ENCODE assay signal across 8 cellular contexts in genomic region chr6:41970436-41970846, GRCh38. TPM values are rescaled to one million over a fixed set of nuclear protein-coding genes. Genes with fewer than 3 reads are reported as not detected.
DNase-seq lines count a peak whose midpoint lies in the region; ATAC-seq, FAIRE-seq and TF ChIP-seq lines count a peak whose summit lies in the region.

No MANE protein-coding gene starts in this region.

- no peak overlapping the region for H2AFZ ChIP-seq in mesenchymal stem cell (ENCODE audit: low read depth, low read length)

- H3K9me3 Mint-ChIP-seq in activated T-helper 2 cell treated with anti-CD3 and anti-CD28 coated beads, Interferon-gamma antibody, Interleukin-2, Interleukin-4, amounts not matched to agents 10 μg/mL and 5 μg/mL and 100 μg/mL, durations not matched to agents 14 hours and 24 hours and 36 hours, result no peaks in the 10 kb centered on the region
- H3K9me3 Mint-ChIP-seq in WTC11, result peaks cover 4% of the 10 kb centered on the region; the same call in 1 of the 2 replicates

- H3K18ac ChIP-seq in mesenchymal stem cell (ENCODE audit: low read depth in 1 of 2, low read length in 2 of 2), result peak overlapping the region in 1 of 2 experiments; percentile 73

- peak overlapping the region; percentile 14 for H3K4me3 Mint-ChIP-seq in activated T-helper 2 cell treated with anti-CD3 and anti-CD28 coated beads, Interferon-gamma antibody, Interleukin-2, Interleukin-4, amounts not matched to agents 10 μg/mL and 5 μg/mL and 100 μg/mL, durations not matched to agents 14 hours and 24 hours and 36 hours (ENCODE audit: low read depth)
- no peak overlapping the region for H3K4me3 Mint-ChIP-seq in WTC11

- H3K4ac ChIP-seq in mesenchymal stem cell (ENCODE audit: low read depth in 1 of 2, low read length in 2 of 2), result no peak overlapping the region

- H3K14ac ChIP-seq in mesenchymal stem cell (ENCODE audit: low read length in 2 of 2), result no peak overlapping the region

- H2BK5ac ChIP-seq in mesenchymal stem cell (ENCODE audit: low read depth, low read length, poor library complexity, severe bottlenecking), result no peak overlapping the region

- H3K4me1 ChIP-seq in mesenchymal stem cell (ENCODE audit: control insufficient read depth, insufficient read depth, low read depth, low read length) (peaks cover 10% of the 10 kb centered on the region), tibial artery (no peaks in the 10 kb centered on the region)

- no peaks in the 10 kb centered on the region for H3K27me3 ChIP-seq in mesenchymal stem cell (ENCODE audit: control insufficient read depth in 1 of 2, insufficient read depth in 1 of 2, low read length in 2 of 2)
- no peaks in the 10 kb centered on the region for H3K27me3 ChIP-seq in tibial artery

- H3K27ac Mint-ChIP-seq in activated T-helper 2 cell treated with anti-CD3 and anti-CD28 coated beads, Interferon-gamma antibody, Interleukin-2, Interleukin-4, amounts not matched to agents 10 μg/mL and 5 μg/mL and 100 μg/mL, durations not matched to agents 14 hours and 24 hours and 36 hours, result peak overlapping the region; percentile 93
- H3K27ac Mint-ChIP-seq in WTC11, result no peak overlapping the region

- H2BK15ac ChIP-seq in mesenchymal stem cell (ENCODE audit: low read depth, poor library complexity, severe bottlenecking), result no peak overlapping the region

- H3K9me3 ChIP-seq in mesenchymal stem cell (ENCODE audit: control insufficient read depth, low read length), result no peaks in the 10 kb centered on the region
- no peaks in the 10 kb centered on the region for H3K9me3 ChIP-seq in tibial artery

- no peak for ATAC-seq in WTC11

- H3K4me2 ChIP-seq in mesenchymal stem cell (ENCODE audit: low read length, poor library complexity, severe bottlenecking), result no peak overlapping the region

- H3K27ac ChIP-seq in mesenchymal stem cell (ENCODE audit: low read length, poor library complexity, severe bottlenecking) (no peak overlapping the region), tibial artery (no peak overlapping the region)

- no peak overlapping the region for H2BK120ac ChIP-seq in mesenchymal stem cell (ENCODE audit: low read depth, low read length)

- 61% methylated on average over 4 of the region's 4 CpGs for WGBS in mesenchymal stem cell

- FAIRE-seq in urothelium cell line (lab: Jason Lieb, UNC), result no peak

- H3K36me3 ChIP-seq in mesenchymal stem cell (ENCODE audit: control insufficient read depth in 1 of 2, insufficient read depth in 2 of 2, low read depth in 1 of 2, low read length in 2 of 2), result no peaks in the 10 kb centered on the region
- H3K36me3 ChIP-seq in tibial artery, result no peaks in the 10 kb centered on the region

- peak overlapping the region; percentile 21 for H3K9ac ChIP-seq in mesenchymal stem cell (ENCODE audit: low read length)

- TF ChIP-seq CTCF in tibial artery (IDR thresholded peaks at IDR 0.05) (no peak), WTC11 (IDR thresholded peaks at IDR 0.05) (no peak)

- H3K36me3 Mint-ChIP-seq in activated T-helper 2 cell treated with anti-CD3 and anti-CD28 coated beads, Interferon-gamma antibody, Interleukin-2, Interleukin-4, amounts not matched to agents 10 μg/mL and 5 μg/mL and 100 μg/mL, durations not matched to agents 14 hours and 24 hours and 36 hours (ENCODE audit: low read depth), result peaks cover 5% of the 10 kb centered on the region
- H3K36me3 Mint-ChIP-seq in WTC11, result no peaks in the 10 kb centered on the region

- CTCF ChIA-PET in WTC11 (lab: Charles Lee), result no interaction called here

- peak; percentile 79 for DNase-seq in activated effector memory CD4-positive, alpha-beta T cell treated with anti-CD3 and anti-CD28 coated beads, Interleukin-2, amount 50 U/mL, for 16 hours
- no peak for DNase-seq in activated effector memory CD4-positive, alpha-beta T cell treated with Interleukin-2 at 50 U/mL for 16 hours
- DNase-seq in activated T-helper 2 cell treated with anti-CD3 and anti-CD28 coated beads, Interferon-gamma antibody, Interleukin-2, Interleukin-4, amounts not matched to agents 10 μg/mL and 5 μg/mL and 100 μg/mL, durations not matched to agents 14 hours and 24 hours and 36 hours (ENCODE audit: low spot score), result no peak
- DNase-seq in mesenchymal stem cell (peak; percentile 64), tibial artery (peak; percentile 46 to 51), urothelium cell line (ENCODE audit: low spot score) (no peak), WTC11 (ENCODE audit: low spot score) (no peak), cerebellum (ENCODE audit: low spot score) (no peak)

- H3K79me1 ChIP-seq in mesenchymal stem cell (replicated peaks; ENCODE audit: low read length, poor library complexity, severe bottlenecking), result peaks cover 4% of the 10 kb centered on the region

- H4K91ac ChIP-seq in mesenchymal stem cell (ENCODE audit: low read length), result no peak overlapping the region

- POLR2A ChIA-PET in WTC11 (lab: Charles Lee), result no interaction called here

- H3K27me3 Mint-ChIP-seq in activated T-helper 2 cell treated with anti-CD3 and anti-CD28 coated beads, Interferon-gamma antibody, Interleukin-2, Interleukin-4, amounts not matched to agents 10 μg/mL and 5 μg/mL and 100 μg/mL, durations not matched to agents 14 hours and 24 hours and 36 hours (ENCODE audit: low read depth), result no peaks in the 10 kb centered on the region
- H3K27me3 Mint-ChIP-seq in WTC11 (ENCODE audit: low read depth), result no peaks in the 10 kb centered on the region

- peak overlapping the region; percentile 81 for H4K8ac ChIP-seq in mesenchymal stem cell (ENCODE audit: low read length)

- H3K4me3 ChIP-seq in mesenchymal stem cell (ENCODE audit: insufficient read depth in 1 of 2, low read depth in 1 of 2, low read length in 2 of 2), result peak overlapping the region in 1 of 2 experiments; percentile 9
- no peak overlapping the region for H3K4me3 ChIP-seq in tibial artery

- H2AK5ac ChIP-seq in mesenchymal stem cell (ENCODE audit: low read length, severe bottlenecking), result no peak overlapping the region

- H3K23ac ChIP-seq in mesenchymal stem cell (ENCODE audit: low read length in 2 of 2), result no peak overlapping the region

- H2BK12ac ChIP-seq in mesenchymal stem cell (ENCODE audit: low read length in 2 of 2), result no peak overlapping the region

- H3K4me1 Mint-ChIP-seq in activated T-helper 2 cell treated with anti-CD3 and anti-CD28 coated beads, Interferon-gamma antibody, Interleukin-2, Interleukin-4, amounts not matched to agents 10 μg/mL and 5 μg/mL and 100 μg/mL, durations not matched to agents 14 hours and 24 hours and 36 hours (ENCODE audit: low read depth), result peaks cover 29% of the 10 kb centered on the region
- H3K4me1 Mint-ChIP-seq in WTC11, result peaks cover 29% of the 10 kb centered on the region

- intact Hi-C loops in activated T-helper 2 cell treated with anti-CD3 and anti-CD28 coated beads, Interferon-gamma antibody, Interleukin-2, Interleukin-4, amounts not matched to agents 10 μg/mL and 5 μg/mL and 100 μg/mL, durations not matched to agents 14 hours and 24 hours and 36 hours (cut with micrococcal nuclease), result loop anchor here (1.0 to 5.0 kb wide), 3 partner anchors 12 to 42 kb away; no protein-coding TSS in a partner anchor
- intact Hi-C loops in tibial artery (cut with DNase I; ENCODE audit: low total_unique reads), result no loop called here

TF ChIP-seq in WTC11, 78 proteins besides CTCF, POLR2A, EP300 and RAD21 (continues in another document):
- TF ChIP-seq SMAD3 (CRISPR knock-in tag; IDR thresholded peaks at IDR 0.05; ENCODE audit: borderline replicate concordance), result no peak
- TF ChIP-seq PRRX2 (CRISPR knock-in tag; IDR thresholded peaks at IDR 0.05), result no peak
- TF ChIP-seq OVOL2 (CRISPR knock-in tag; IDR thresholded peaks at IDR 0.05; ENCODE audit: borderline replicate concordance), result no peak
- TF ChIP-seq NR3C1 (CRISPR knock-in tag; conservative IDR thresholded peaks at IDR 0.05; ENCODE audit: low read depth), result no peak
- no peak for TF ChIP-seq NFE2L1 (CRISPR knock-in tag; IDR thresholded peaks at IDR 0.05)
- no peak for TF ChIP-seq ATF1 (CRISPR knock-in tag; IDR thresholded peaks at IDR 0.05)
- no peak for TF ChIP-seq USF1 (CRISPR knock-in tag; IDR thresholded peaks at IDR 0.05)
- TF ChIP-seq CREM (CRISPR knock-in tag; IDR thresholded peaks at IDR 0.05), result no peak
- TF ChIP-seq FOXK1 (CRISPR knock-in tag; IDR thresholded peaks at IDR 0.05), result no peak

RNA-seq across cellular contexts. Expression of gene CCND3, which starts 28.8 kb away (rescaled TPM):
- total RNA-seq in activated T-helper 2 cell treated with anti-CD3 and anti-CD28 coated beads, Interferon-gamma antibody, Interleukin-2, Interleukin-4, amounts not matched to agents 10 μg/mL and 5 μg/mL and 100 μg/mL, durations not matched to agents 14 hours and 24 hours and 36 hours, result 207 and 217 TPM in 2 replicates
- polyA plus RNA-seq in mesenchymal stem cell (2013, experiment 1 of 2), result 84.5 TPM
- 80.3 TPM for polyA plus RNA-seq in mesenchymal stem cell (2013, experiment 2 of 2)
- total RNA-seq in WTC11 (2021) (23.0 to 33.6 TPM (median 23.0 TPM) in 3 replicates), cerebellum (15.5 TPM)

RNA-seq across cellular contexts. Expression of gene BYSL, which starts 49.1 kb away (rescaled TPM):
- total RNA-seq in activated T-helper 2 cell treated with anti-CD3 and anti-CD28 coated beads, Interferon-gamma antibody, Interleukin-2, Interleukin-4, amounts not matched to agents 10 μg/mL and 5 μg/mL and 100 μg/mL, durations not matched to agents 14 hours and 24 hours and 36 hours, result 58.2 and 60.5 TPM in 2 replicates
- 11.3 TPM for polyA plus RNA-seq in mesenchymal stem cell (2013, experiment 1 of 2)
- polyA plus RNA-seq in mesenchymal stem cell (2013, experiment 2 of 2), result 11.6 TPM
- total RNA-seq in WTC11 (2021) (40.3 to 50.8 TPM (median 43.8 TPM) in 3 replicates), cerebellum (10.3 TPM)

RNA-seq across cellular contexts. Expression of gene MED20, which starts 49.5 kb away (rescaled TPM):
- 23.7 and 24.3 TPM in 2 replicates for total RNA-seq in activated T-helper 2 cell treated with anti-CD3 and anti-CD28 coated beads, Interferon-gamma antibody, Interleukin-2, Interleukin-4, amounts not matched to agents 10 μg/mL and 5 μg/mL and 100 μg/mL, durations not matched to agents 14 hours and 24 hours and 36 hours
- polyA plus RNA-seq in mesenchymal stem cell (2013, experiment 1 of 2), result 13.5 TPM
- 13.6 TPM for polyA plus RNA-seq in mesenchymal stem cell (2013, experiment 2 of 2)
- total RNA-seq in WTC11 (2021), result 37.5 to 42.4 TPM (median 38.9 TPM) in 3 replicates
- 17.6 TPM for total RNA-seq in cerebellum

Comparison
In these comparisons a context has a peak if more than half of its experiments do, and no peak if none do; other contexts are left out.
1. DNase-seq: peak in activated effector memory CD4-positive, alpha-beta T cell treated with anti-CD3 and anti-CD28 coated beads, Interleukin-2, amount 50 U/mL, for 16 hours (single experiment), mesenchymal stem cell (single experiment) and tibial artery (2 of 2); none in activated effector memory CD4-positive, alpha-beta T cell treated with Interleukin-2 at 50 U/mL for 16 hours (single experiment), activated T-helper 2 cell treated with anti-CD3 and anti-CD28 coated beads, Interferon-gamma antibody, Interleukin-2, Interleukin-4, amounts not matched to agents 10 μg/mL and 5 μg/mL and 100 μg/mL, durations not matched to agents 14 hours and 24 hours and 36 hours (single experiment), urothelium cell line (single experiment), WTC11 (single experiment) and cerebellum (single experiment).